21 cellular contexts compared by ENCODE assay signal in genomic region chr20:57769756-57770155, GRCh38. TPM values are rescaled to one million over a fixed set of nuclear protein-coding genes. Genes with fewer than 3 reads are reported as not detected.
DNase-seq lines count a peak whose midpoint lies in the region; FAIRE-seq and TF ChIP-seq lines count a peak whose summit lies in the region.
"Had no signal": no experiment of that assay in that cellular context is flagged by ENCODE, and none has a peak within 500 bp of the region (broad histone marks: within the 10 kb centered on the region; RNA-seq: fewer than 3 reads in every experiment).

No MANE protein-coding gene starts in this region.

- TF ChIP-seq POLR2A in endothelial cell of umbilical vein (IDR thresholded peaks at IDR 0.05; ENCODE audit: low read depth, low read length) (no peak), sigmoid colon (IDR thresholded peaks at IDR 0.05) (no peak)

- H3K4me3 ChIP-seq in endothelial cell of umbilical vein (replicated peaks in 1 of 3; ENCODE audit: insufficient read depth in 1 of 3, low read depth in 1 of 3, low read length in 3 of 3) = no peak overlapping the region
- no peak overlapping the region for H3K4me3 ChIP-seq in sigmoid colon
- H3K4me3 ChIP-seq: adrenal gland, dorsolateral prefrontal cortex had no signal

- DNase-seq in GM13976 (ENCODE audit: low spot score) (peak; percentile 13), MV-4-11 (lab: John Stamatoyannopoulos, UW) (peak; percentile 48), endothelial cell of umbilical vein (ENCODE audit: low read depth, low spot score) (peak; percentile 61), sigmoid colon (peak; percentile 4), HuH-7 (ENCODE audit: low spot score) (no peak), cerebellar nuclear complex (lab: John Stamatoyannopoulos, UW) (no peak), GM20000 (ENCODE audit: low spot score) (no peak)
- DNase-seq: activated CD4-positive, alpha-beta T cell treated with anti-CD3 and anti-CD28 coated beads, Interleukin-2, amount 10 ng/mL, durations not matched to agents 7 days and 5 days; activated CD8-positive, alpha-beta memory T cell treated with anti-CD3 and anti-CD28 coated beads, Interleukin-2, amount 50 U/mL, for 4 hours; adrenal gland; BE2C; dorsolateral prefrontal cortex; Kasumi-1; naive thymus-derived CD8-positive, alpha-beta T cell; NCI-H1092; NCI-H2029 treated with DMSO at 0.1 percent for 48 hours; NCI-H345; stimulated activated CD4-positive, alpha-beta T cell treated with anti-CD3 and anti-CD28 coated beads, Interleukin-4, amount 100 ng/mL, for 1 hour; T-helper 1 cell had no signal

- H4K20me1 ChIP-seq in endothelial cell of umbilical vein (replicated peaks; ENCODE audit: control insufficient read depth, extremely low read depth, insufficient read depth, low read length) = no peaks in the 10 kb centered on the region

- no peaks in the 10 kb centered on the region for H3K27me3 ChIP-seq in endothelial cell of umbilical vein (ENCODE audit: control insufficient read depth in 2 of 2, insufficient read depth in 2 of 2, low read length in 2 of 2)
- H3K27me3 ChIP-seq in sigmoid colon = no peaks in the 10 kb centered on the region
- H3K27me3 ChIP-seq: adrenal gland, BE2C had no signal

- dilution Hi-C loops in endothelial cell of umbilical vein (cut with MboI; ENCODE audit: extremely low pct_ligation_motif_present, low sequenced_read_pairs) = no loop called here

- POLR2A ChIA-PET in endothelial cell of umbilical vein (lab: Charles Lee) = no interaction called here

- WGBS in sigmoid colon, 2 donors = 70 to 74% methylated on average over 5 of the region's 5 CpGs

- peaks cover 44% of the 10 kb centered on the region for H3K4me1 ChIP-seq in endothelial cell of umbilical vein (ENCODE audit: control insufficient read depth, extremely low read depth, insufficient read depth, low read length)
- peaks cover 0 to 4% (median 0%) of the 10 kb centered on the region in 4 donors for H3K4me1 ChIP-seq in sigmoid colon
- H3K4me1 ChIP-seq: adrenal gland, BE2C, parathyroid adenoma had no signal

- H3K9me3 ChIP-seq in endothelial cell of umbilical vein (replicated peaks; ENCODE audit: control insufficient read depth, insufficient read depth, low read length) (no peaks in the 10 kb centered on the region), sigmoid colon (no peaks in the 10 kb centered on the region)
- H3K9me3 ChIP-seq: adrenal gland, BE2C had no signal

- intact Hi-C loops in endothelial cell of umbilical vein (cut with micrococcal nuclease) (loop anchor here (1.0 to 5.0 kb wide), 3 partner anchors 59 to 303 kb away; partner anchors contain the start of gene PMEPA1), sigmoid colon (cut with DNase I) (no loop called here)

- peak; percentile 67 for FAIRE-seq in endothelial cell of umbilical vein (lab: Jason Lieb, UNC)
- FAIRE-seq: frontal cortex had no signal

- TF ChIP-seq CTCF in GM13976 (IDR thresholded peaks at IDR 0.05; ENCODE audit: borderline replicate concordance, control extremely low read depth, extremely low read depth, insufficient read depth, missing control alignments) (no peak), endothelial cell of umbilical vein (IDR thresholded peaks at IDR 0.05; ENCODE audit: extremely low read depth in 1 of 2, insufficient read depth in 1 of 2, low read depth in 1 of 2, low read length in 2 of 2) (no peak), sigmoid colon (IDR thresholded peaks at IDR 0.05) (no peak), GM20000 (IDR thresholded peaks at IDR 0.05; ENCODE audit: extremely low read depth, missing control alignments) (no peak)

- in situ Hi-C loops in GM13976 (cut with MboI; ENCODE audit: low sequenced_read_pairs, unreplicated experiment) = no loop called here

- H3K4me2 ChIP-seq in endothelial cell of umbilical vein (ENCODE audit: insufficient read depth, low read length) = peak overlapping the region; percentile 29

- peak overlapping the region; percentile 61 for H2AFZ ChIP-seq in endothelial cell of umbilical vein (ENCODE audit: low read depth, low read length)
- H2AFZ ChIP-seq: parathyroid adenoma had no signal

- no peak for TF ChIP-seq EP300 in sigmoid colon (IDR thresholded peaks at IDR 0.05)

- H3K9me1 ChIP-seq in endothelial cell of umbilical vein (replicated peaks; ENCODE audit: control insufficient read depth, extremely low read depth, insufficient read depth, low read length) = no peaks in the 10 kb centered on the region

- H3K27ac ChIP-seq in endothelial cell of umbilical vein (ENCODE audit: insufficient read depth, low read depth, low read length) = peak overlapping the region; percentile 62
- no peak overlapping the region for H3K27ac ChIP-seq in sigmoid colon
- H3K27ac ChIP-seq: adrenal gland, dorsolateral prefrontal cortex, parathyroid adenoma had no signal

- CTCF ChIA-PET in endothelial cell of umbilical vein (lab: Charles Lee) = interaction anchor here (0.8 to 1.1 kb wide), 2 partner anchors 21 to 318 kb away, joined by 3 to 4 read pairs; no protein-coding TSS in a partner anchor

- BruUV-seq in endothelial cell of umbilical vein (replicated peaks; lab: Mats Ljungman, UMichigan) = no TSS peak

- H3K9ac ChIP-seq in endothelial cell of umbilical vein (replicated peaks; ENCODE audit: extremely low read depth, insufficient read depth, low read length) = peak overlapping the region; percentile 12
- H3K9ac ChIP-seq: parathyroid adenoma had no signal

- no peaks in the 10 kb centered on the region for H3K79me2 ChIP-seq in endothelial cell of umbilical vein (ENCODE audit: control insufficient read depth, insufficient read depth, low read length)
- H3K79me2 ChIP-seq: parathyroid adenoma had no signal

- H3K36me3 ChIP-seq in endothelial cell of umbilical vein (ENCODE audit: control insufficient read depth in 2 of 2, extremely low read depth in 1 of 2, insufficient read depth in 2 of 2, low read length in 2 of 2) (no peaks in the 10 kb centered on the region), sigmoid colon (no peaks in the 10 kb centered on the region)
- H3K36me3 ChIP-seq: adrenal gland, BE2C had no signal

TF ChIP-seq in endothelial cell of umbilical vein, 7 proteins besides CTCF, POLR2A, EP300 and RAD21:
- TF ChIP-seq EZH2 (IDR thresholded peaks at IDR 0.05; ENCODE audit: borderline replicate concordance, low read depth, low read length, severe bottlenecking) = no peak
- TF ChIP-seq GATA2 (IDR thresholded peaks at IDR 0.05; ENCODE audit: insufficient read depth, insufficient read length, low read depth, low read length) = peak; percentile 73
- no peak for TF ChIP-seq MYC (IDR thresholded peaks at IDR 0.05; ENCODE audit: low read depth, low read length)
TF ChIP-seq in endothelial cell of umbilical vein: peak in this region for 1.

RNA-seq across cellular contexts. Expression of gene PMEPA1, which starts 59.9 kb away (rescaled TPM):
- 31.6 and 47.1 TPM in 2 replicates for total RNA-seq in endothelial cell of umbilical vein
- 33.2 and 53.9 TPM in 2 replicates for polyA plus RNA-seq in endothelial cell of umbilical vein
- polyA plus RNA-seq in endothelial cell of umbilical vein (2011; cell fraction: cytosol; rRNA removed) = 13.6 and 20.4 TPM in 2 replicates
- 10.5 and 10.8 TPM in 2 replicates for polyA plus RNA-seq in endothelial cell of umbilical vein (2011; cell fraction: nucleus; rRNA removed)
- 18.8 and 25.3 TPM in 2 replicates for polyA plus RNA-seq in endothelial cell of umbilical vein (2012)
- polyA minus RNA-seq in endothelial cell of umbilical vein = 20.7 and 21.9 TPM in 2 replicates
- polyA minus RNA-seq in endothelial cell of umbilical vein (2011; cell fraction: cytosol; rRNA and poly(A)+ RNA removed) = 8.5 TPM
- 5.9 and 6.2 TPM in 2 replicates for polyA minus RNA-seq in endothelial cell of umbilical vein (2011; cell fraction: nucleus; rRNA and poly(A)+ RNA removed)
- total RNA-seq in sigmoid colon = 10 to 100 TPM in 1 of 4 donors, 1 to 10 TPM in 3; 3.9 to 23.3 (median 7.5) TPM
- 10 to 100 TPM in 1 of 3 donors, 1 to 10 TPM in 2; 3.6 to 16.8 (median 6.5) TPM for polyA plus RNA-seq in sigmoid colon

Comparison
In these comparisons a context has a peak if more than half of its experiments do, and no peak if none do; other contexts are left out.
1. DNase-seq: peak in GM13976 (single experiment), MV-4-11 (single experiment), endothelial cell of umbilical vein (single experiment) and sigmoid colon (single experiment); none in HuH-7 (single experiment), cerebellar nuclear complex (0 of 2) and GM20000 (single experiment).